16 cellular contexts compared by ENCODE assay signal in genomic region chr1:24961961-24962861, GRCh38. TPM values are rescaled to one million over a fixed set of nuclear protein-coding genes. Genes with fewer than 3 reads are reported as not detected.
A peak's percentile ranks its signal among the peaks of the same experiment; 100 is the strongest.
DNase-seq lines count a peak whose midpoint lies in the region; ATAC-seq, FAIRE-seq and TF ChIP-seq lines count a peak whose summit lies in the region.
"Had no signal": no experiment of that assay in that cellular context is flagged by ENCODE, and none has a peak within 500 bp of the region (broad histone marks: within the 10 kb centered on the region; RNA-seq: fewer than 3 reads in every experiment).

No MANE protein-coding gene starts in this region.

- peaks cover 81% of the 10 kb centered on the region for H3K27me3 ChIP-seq in gastroesophageal sphincter
- H3K27me3 ChIP-seq: neutrophil, upper lobe of left lung had no signal

- no peak for TF ChIP-seq CTCF in gastroesophageal sphincter (IDR thresholded peaks at IDR 0.05)

- peaks cover 74% of the 10 kb centered on the region for H3K36me3 Mint-ChIP-seq in activated CD4-positive, alpha-beta T cell treated with anti-CD3 and anti-CD28 coated beads for 36 hours (ENCODE audit: low read depth)
- no peaks in the 10 kb centered on the region for H3K36me3 Mint-ChIP-seq in IgD-negative memory B cell
- H3K36me3 Mint-ChIP-seq in activated naive CD8-positive, alpha-beta T cell treated with anti-CD3 and anti-CD28 coated beads, Interleukin-2, amount 10 ng/mL, durations not matched to agents 7 days and 5 days = peaks cover 66% of the 10 kb centered on the region

- intact Hi-C loops in activated CD4-positive, alpha-beta T cell treated with anti-CD3 and anti-CD28 coated beads for 36 hours (cut with DNase I, micrococcal nuclease) = loop anchor here in 1 of 2 experiments (5.0 kb wide), 2 partner anchors 115 to 140 kb away; no protein-coding TSS in a partner anchor

- CTCF ChIA-PET in activated CD4-positive, alpha-beta T cell treated with anti-CD3 and anti-CD28 coated beads for 36 hours (lab: Charles Lee) = interaction anchor here (1.2 to 9.4 kb wide), 5 partner anchors 11 to 80 kb away, joined by 3 to 96 read pairs (median 4); no protein-coding TSS in a partner anchor

- H3K9me3 ChIP-seq in gastroesophageal sphincter = no peaks in the 10 kb centered on the region
- H3K9me3 ChIP-seq: left lung, neutrophil, upper lobe of left lung had no signal

- TF ChIP-seq EP300 in gastroesophageal sphincter (IDR thresholded peaks at IDR 0.05) = no peak

- no peaks in the 10 kb centered on the region for H3K4me1 ChIP-seq in gastroesophageal sphincter

- H3K4me3 Mint-ChIP-seq in activated CD4-positive, alpha-beta T cell treated with anti-CD3 and anti-CD28 coated beads for 36 hours = peak overlapping the region; percentile 94
- H3K4me3 Mint-ChIP-seq in IgD-negative memory B cell = peak overlapping the region; percentile 22 to 96 (median 89)
- H3K4me3 Mint-ChIP-seq in activated naive CD8-positive, alpha-beta T cell treated with anti-CD3 and anti-CD28 coated beads, Interleukin-2, amount 10 ng/mL, durations not matched to agents 7 days and 5 days = peak overlapping the region; percentile 87

- no peaks in the 10 kb centered on the region for H3K27me3 Mint-ChIP-seq in activated CD4-positive, alpha-beta T cell treated with anti-CD3 and anti-CD28 coated beads for 36 hours
- no peaks in the 10 kb centered on the region for H3K27me3 Mint-ChIP-seq in IgD-negative memory B cell
- H3K27me3 Mint-ChIP-seq in activated naive CD8-positive, alpha-beta T cell treated with anti-CD3 and anti-CD28 coated beads, Interleukin-2, amount 10 ng/mL, durations not matched to agents 7 days and 5 days = no peaks in the 10 kb centered on the region

- no peaks in the 10 kb centered on the region for H3K36me3 ChIP-seq in gastroesophageal sphincter
- H3K36me3 ChIP-seq: left lung, neutrophil, upper lobe of left lung had no signal

- no peaks in the 10 kb centered on the region for H3K9me3 Mint-ChIP-seq in activated CD4-positive, alpha-beta T cell treated with anti-CD3 and anti-CD28 coated beads for 36 hours (ENCODE audit: low read depth)
- no peaks in the 10 kb centered on the region for H3K9me3 Mint-ChIP-seq in IgD-negative memory B cell
- no peaks in the 10 kb centered on the region for H3K9me3 Mint-ChIP-seq in activated naive CD8-positive, alpha-beta T cell treated with anti-CD3 and anti-CD28 coated beads, Interleukin-2, amount 10 ng/mL, durations not matched to agents 7 days and 5 days

- DNase-seq in activated CD4-positive, alpha-beta T cell treated with anti-CD3 and anti-CD28 coated beads for 36 hours = peak; percentile 54
- no peak for DNase-seq in activated CD4-positive, alpha-beta T cell treated with anti-CD3 and anti-CD28 coated beads, Interleukin-2, amount 50 U/mL, for 1 hour
- DNase-seq in activated naive CD8-positive, alpha-beta T cell treated with anti-CD3 and anti-CD28 coated beads, Interleukin-2, amount 10 ng/mL, durations not matched to agents 7 days and 5 days = no peak
- peak; percentile 38 for DNase-seq in retina
- no peak for DNase-seq in H54 (ENCODE audit: insufficient read length, low spot score)
- DNase-seq: left lung, NCI-H2107, SW 1271 had no signal

- TF ChIP-seq POLR2A in gastroesophageal sphincter (IDR thresholded peaks at IDR 0.05) = no peak
- TF ChIP-seq POLR2A in H54 (IDR thresholded peaks at IDR 0.05; ENCODE audit: low read depth, low read length) = no peak

- POLR2A ChIA-PET in activated CD4-positive, alpha-beta T cell treated with anti-CD3 and anti-CD28 coated beads for 36 hours (lab: Charles Lee) = interaction anchor here (0.6 kb wide), 1 partner anchor 390 kb away, joined by 3 read pairs; no protein-coding TSS in a partner anchor
- POLR2A ChIA-PET in activated naive CD8-positive, alpha-beta T cell treated with anti-CD3 and anti-CD28 coated beads, Interleukin-2, amount 10 ng/mL, durations not matched to agents 7 days and 5 days (lab: Charles Lee) = interaction anchor here (1.4 to 9.9 kb wide), 9 partner anchors 9 to 137 kb away, joined by 4 to 266 read pairs (median 83); partner anchors contain the start of gene RUNX3

- H3K27ac ChIP-seq in gastroesophageal sphincter = no peak overlapping the region
- H3K27ac ChIP-seq: left lung, neutrophil had no signal

- ATAC-seq in activated CD4-positive, alpha-beta T cell treated with anti-CD3 and anti-CD28 coated beads for 36 hours = no peak
- no peak for ATAC-seq in activated naive CD8-positive, alpha-beta T cell treated with anti-CD3 and anti-CD28 coated beads, Interleukin-2, amount 10 ng/mL, durations not matched to agents 7 days and 5 days (ENCODE audit: low read depth)
- ATAC-seq in GM19452 (IDR thresholded peaks at IDR 0.05; ENCODE audit: unreplicated experiment) (no peak), gastroesophageal sphincter (no peak)
- ATAC-seq: left lung had no signal

- no peak for FAIRE-seq in H54 (lab: Jason Lieb, UNC)
- FAIRE-seq: A204.1, endometrium, GM18507 had no signal

- H3K4me3 ChIP-seq in gastroesophageal sphincter = no peak overlapping the region

- H3K27ac Mint-ChIP-seq in activated CD4-positive, alpha-beta T cell treated with anti-CD3 and anti-CD28 coated beads for 36 hours = peak overlapping the region; percentile 94
- H3K27ac Mint-ChIP-seq in IgD-negative memory B cell = peak overlapping the region in 2 of 3 donors; percentile 96 to 100
- H3K27ac Mint-ChIP-seq in activated naive CD8-positive, alpha-beta T cell treated with anti-CD3 and anti-CD28 coated beads, Interleukin-2, amount 10 ng/mL, durations not matched to agents 7 days and 5 days = peak overlapping the region; percentile 97

- peaks cover 73% of the 10 kb centered on the region for H3K4me1 Mint-ChIP-seq in activated CD4-positive, alpha-beta T cell treated with anti-CD3 and anti-CD28 coated beads for 36 hours
- peaks cover 41 to 48% (median 47%) of the 10 kb centered on the region in 3 donors for H3K4me1 Mint-ChIP-seq in IgD-negative memory B cell
- peaks cover 64% of the 10 kb centered on the region for H3K4me1 Mint-ChIP-seq in activated naive CD8-positive, alpha-beta T cell treated with anti-CD3 and anti-CD28 coated beads, Interleukin-2, amount 10 ng/mL, durations not matched to agents 7 days and 5 days

- 77 to 79% methylated on average over 7 to 15 of the region's 26 CpGs for WGBS in gastroesophageal sphincter (ENCODE audit: low coverage in 1 of 2), 2 donors

RNA-seq across cellular contexts. Expression of gene RUNX3, which starts 32.1 kb away (rescaled TPM):
- 100 to 1,000 TPM; 156 to 167 TPM for total RNA-seq in activated CD4-positive, alpha-beta T cell treated with anti-CD3 and anti-CD28 coated beads for 36 hours
- 30.1 TPM for polyA plus RNA-seq in IgD-negative memory B cell
- 100 to 1,000 TPM; 172 TPM for total RNA-seq in activated naive CD8-positive, alpha-beta T cell treated with anti-CD3 and anti-CD28 coated beads, Interleukin-2, amount 10 ng/mL, durations not matched to agents 7 days and 5 days
- total RNA-seq in gastroesophageal sphincter = 1 to 10 TPM in 2 of 4 donors, under 1 TPM in 2; 0.62 to 2.0 (median 1.3) TPM

Comparison
In these comparisons a context has a peak if more than half of its experiments do, and no peak if none do; other contexts are left out.
1. DNase-seq: peak in activated CD4-positive, alpha-beta T cell treated with anti-CD3 and anti-CD28 coated beads for 36 hours (single experiment) and retina (single experiment); none in activated CD4-positive, alpha-beta T cell treated with anti-CD3 and anti-CD28 coated beads, Interleukin-2, amount 50 U/mL, for 1 hour (single experiment), activated naive CD8-positive, alpha-beta T cell treated with anti-CD3 and anti-CD28 coated beads, Interleukin-2, amount 10 ng/mL, durations not matched to agents 7 days and 5 days (single experiment) and H54 (single experiment).
2. RNA of gene RUNX3, which starts 32.1 kb away (total RNA-seq): 172 TPM in activated naive CD8-positive, alpha-beta T cell treated with anti-CD3 and anti-CD28 coated beads, Interleukin-2, amount 10 ng/mL, durations not matched to agents 7 days and 5 days and 156 to 167 TPM in activated CD4-positive, alpha-beta T cell treated with anti-CD3 and anti-CD28 coated beads for 36 hours; 0.62 to 2.0 TPM in gastroesophageal sphincter; every median in the first group is over 10 times any median in the second.
3. Peak in every context shown above with its lines, with median percentiles within 50 percentile points of each other: H3K27ac Mint-ChIP-seq and H3K4me3 Mint-ChIP-seq.